23 cellular contexts compared by ENCODE assay signal in the genomic region with DNA sequence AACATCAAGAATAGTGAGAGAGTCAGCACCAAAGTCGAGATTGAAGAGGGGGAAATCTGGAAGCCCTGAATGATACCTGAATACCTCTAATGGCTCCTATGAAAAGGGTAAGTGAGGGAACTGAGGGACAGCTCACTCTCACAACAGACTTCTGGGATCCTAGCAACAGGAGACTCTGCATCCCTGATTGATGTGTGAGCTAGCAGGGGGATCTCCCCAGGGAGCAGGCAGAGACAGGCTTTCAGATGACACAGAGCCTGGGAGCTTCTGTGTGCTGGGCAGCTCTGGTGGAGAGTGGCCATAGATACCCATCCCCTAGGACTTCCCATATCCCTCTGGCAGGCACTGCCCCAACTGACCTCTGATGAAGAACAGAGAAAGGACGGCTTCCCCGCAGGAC.
A peak's percentile ranks its signal among the peaks of the same experiment; 100 is the strongest.
DNase-seq lines count a peak whose midpoint lies in the region; ATAC-seq and TF ChIP-seq lines count a peak whose summit lies in the region.
"Had no signal": no experiment of that assay in that cellular context is flagged by ENCODE, and none has a peak within 500 bp of the region (broad histone marks: within the 10 kb centered on the region; RNA-seq: fewer than 3 reads in every experiment).

No MANE protein-coding gene starts in this region.

- ATAC-seq in HG02852 (IDR thresholded peaks at IDR 0.05; ENCODE audit: unreplicated experiment), result no peak

- H3K27me3 Mint-ChIP-seq in nephron progenitor cell (ENCODE audit: low read depth, poor library complexity), result no peaks in the 10 kb centered on the region

- TF ChIP-seq CTCF in nephron progenitor cell (IDR thresholded peaks at IDR 0.05), result no peak

- no peak overlapping the region for H3K27ac ChIP-seq in epithelial cell of prostate
- H3K27ac ChIP-seq: 22Rv1, adrenal gland, upper lobe of left lung, VCaP had no signal

- peaks cover 15% of the 10 kb centered on the region for H3K4me1 Mint-ChIP-seq in nephron progenitor cell

- DNase-seq in NCI-H1417 (lab: John Stamatoyannopoulos, UW) (peak in 2 of 3 experiments; percentile 15 to 71), NCI-H1417 treated with DMSO at 0.1 percent for 48 hours (lab: John Stamatoyannopoulos, UW) (no peak), NCI-H226 (peak; percentile 41), epithelial cell of prostate (ENCODE audit: low read depth, low spot score) (peak; percentile 22), nephron progenitor cell (peak; percentile 23), occipital lobe (lab: John Stamatoyannopoulos, UW) (no peak), GDM1 (lab: John Stamatoyannopoulos, UW) (no peak)
- DNase-seq: activated CD4-positive, alpha-beta T cell treated with anti-CD3 and anti-CD28 coated beads, Interleukin-2, amount 50 U/mL, for 4 hours; activated gamma-delta T cell treated with Interleukin-2 at 50 U/mL for 16 hours; adrenal gland; AML-193; caudate nucleus; DMS79 treated with DMSO at 0.1 percent for 48 hours; erythroblast; Karpas-422; NCI-H1048; NCI-H2081 treated with DMSO at 0.1 percent for 48 hours; SIG-M5; stimulated activated CD8-positive, alpha-beta memory T cell treated with anti-CD3 and anti-CD28 coated beads, Interleukin-4, amount 100 ng/mL, for 48 hours; upper lobe of left lung had no signal

- no peak overlapping the region for H3K4me3 Mint-ChIP-seq in nephron progenitor cell

- peaks cover 17% of the 10 kb centered on the region for H3K9me3 Mint-ChIP-seq in nephron progenitor cell

- H3K27ac Mint-ChIP-seq in nephron progenitor cell, result no peak overlapping the region

- peaks cover 18% of the 10 kb centered on the region for H3K36me3 Mint-ChIP-seq in nephron progenitor cell (ENCODE audit: low read depth)

Comparison
In these comparisons a context has a peak if more than half of its experiments do, and no peak if none do; other contexts are left out.
1. DNase-seq: peak in NCI-H1417 (2 of 3), NCI-H226 (single experiment), epithelial cell of prostate (single experiment) and nephron progenitor cell (single experiment); none in NCI-H1417 treated with DMSO at 0.1 percent for 48 hours (single experiment), occipital lobe (single experiment) and GDM1 (single experiment).